8 cellular contexts compared by ENCODE assay signal in genomic region chr2:162073776-162074578, GRCh38.
DNase-seq lines count a peak whose midpoint lies in the region; ATAC-seq and TF ChIP-seq lines count a peak whose summit lies in the region.

Gene DPP4, minus strand, starts transcription at chr2:162074215. Its CDS starts 234 bp downstream, at chr2:162073981.

- ATAC-seq in GM18909 (IDR thresholded peaks at IDR 0.05; ENCODE audit: poor library complexity, unreplicated experiment) = peak; percentile 94
- ATAC-seq in HG03103 (IDR thresholded peaks at IDR 0.05; ENCODE audit: low read depth, unreplicated experiment) = peak; percentile 80

- in situ Hi-C loops in astrocyte of the spinal cord (cut with HindIII; ENCODE audit: low sequenced_read_pairs) = no loop called here

- TF ChIP-seq CTCF in astrocyte of the spinal cord (IDR thresholded peaks at IDR 0.05; ENCODE audit: low read depth, low read length) = no peak

- DNase-seq in AG20443 (ENCODE audit: low spot score) = peak; percentile 71
- DNase-seq in SW480 (ENCODE audit: low spot score) = peak; percentile 37
- DNase-seq in astrocyte of the spinal cord (ENCODE audit: low read depth, low spot score) = no peak
- DNase-seq in kidney glomerular epithelial cell (lab: John Stamatoyannopoulos, UW) = peak; percentile 35
- DNase-seq in stimulated activated CD4-positive, alpha-beta T cell treated with anti-CD3 and anti-CD28 coated beads, Interleukin-2, amount 100 ng/mL, for 4 hours (ENCODE audit: low read depth) = peak; percentile 23
- no peak for DNase-seq in HPDE6-E6E7 (ENCODE audit: extremely low spot score)

- H3K4me3 ChIP-seq in astrocyte of the spinal cord (ENCODE audit: low read depth, low read length) = peak within 1 kb of the TSS; percentile 39

Comparison
In these comparisons a context has a peak if more than half of its experiments do, and no peak if none do; other contexts are left out.
1. DNase-seq: peak in AG20443 (single experiment), SW480 (single experiment), kidney glomerular epithelial cell (single experiment) and stimulated activated CD4-positive, alpha-beta T cell treated with anti-CD3 and anti-CD28 coated beads, Interleukin-2, amount 100 ng/mL, for 4 hours (single experiment); none in astrocyte of the spinal cord (single experiment) and HPDE6-E6E7 (single experiment).